8 cellular contexts compared by ENCODE assay signal in genomic region chr17:37527249-37527851, GRCh38. TPM values are rescaled to one million over a fixed set of nuclear protein-coding genes. Genes with fewer than 3 reads are reported as not detected.
DNase-seq lines count a peak whose midpoint lies in the region; ATAC-seq and TF ChIP-seq lines count a peak whose summit lies in the region.

No MANE protein-coding gene starts in this region.

- CTCF ChIA-PET in HEK293T (lab: Yijun Ruan, JAX): interaction anchor here (1.0 kb wide), 2 partner anchors 9 to 289 kb away, joined by 3 to 5 read pairs; no protein-coding TSS in a partner anchor

- H3K9me3 Mint-ChIP-seq in central memory CD8-positive, alpha-beta T cell: no peaks in the 10 kb centered on the region

- H3K4me3 ChIP-seq in OCI-LY3 (ENCODE audit: low read length) (no peak overlapping the region), lower lobe of right lung (no peak overlapping the region), suprapubic skin (no peak overlapping the region)

- peaks cover 47% of the 10 kb centered on the region for H3K36me3 Mint-ChIP-seq in central memory CD8-positive, alpha-beta T cell (ENCODE audit: insufficient read depth)

- H3K4me1 Mint-ChIP-seq in central memory CD8-positive, alpha-beta T cell: peaks cover 18% of the 10 kb centered on the region

- no peak overlapping the region for H3K4me3 Mint-ChIP-seq in central memory CD8-positive, alpha-beta T cell

- H3K27ac Mint-ChIP-seq in central memory CD8-positive, alpha-beta T cell (ENCODE audit: low read depth): peak overlapping the region; percentile 38

- intact Hi-C loops in lower lobe of right lung (cut with DNase I): no loop called here

- DNase-seq in NCI-H2107 treated with DMSO at 0.1 percent for 48 hours (lab: John Stamatoyannopoulos, UW; ENCODE audit: unreplicated experiment) (peak; percentile 73), NCI-H2107 (lab: John Stamatoyannopoulos, UW) (no peak), HEK293T (ENCODE audit: extremely low spot score) (peak; percentile 45), lower lobe of right lung (no peak), suprapubic skin (ENCODE audit: low spot score in 2 of 2) (no peak)
- no peak for DNase-seq in central memory CD8-positive, alpha-beta T cell (ENCODE audit: low spot score in 2 of 2)
- DNase-seq in stimulated activated CD8-positive, alpha-beta memory T cell treated with anti-CD3 and anti-CD28 coated beads, Interleukin-4, amount 100 ng/mL, for 48 hours: no peak

- TF ChIP-seq CTCF in OCI-LY3 (IDR thresholded peaks at IDR 0.05; ENCODE audit: low read depth, low read length) (peak; percentile 64), lower lobe of right lung (IDR thresholded peaks at IDR 0.05) (peak; percentile 47), suprapubic skin (IDR thresholded peaks at IDR 0.05) (peak in 1 of 2 donors; percentile 57)

- H3K36me3 ChIP-seq in OCI-LY3 (replicated peaks; ENCODE audit: low read depth, low read length) (peaks cover 20% of the 10 kb centered on the region), lower lobe of right lung (peaks cover 90% of the 10 kb centered on the region), suprapubic skin (peaks cover 79% of the 10 kb centered on the region)

- ATAC-seq in central memory CD8-positive, alpha-beta T cell (replicated peaks; ENCODE audit: extremely low read depth, poor library complexity, severe bottlenecking): no peak
- peak in 1 of 2 donors; percentile 46 for ATAC-seq in lower lobe of right lung

- no peaks in the 10 kb centered on the region for H3K27me3 Mint-ChIP-seq in central memory CD8-positive, alpha-beta T cell

- no peak overlapping the region for H3K27ac ChIP-seq in OCI-LY3 (ENCODE audit: low read length)
- no peak overlapping the region for H3K27ac ChIP-seq in lower lobe of right lung
- no peak overlapping the region for H3K27ac ChIP-seq in suprapubic skin

- no peaks in the 10 kb centered on the region for H4K20me1 ChIP-seq in OCI-LY3 (ENCODE audit: insufficient read depth, low read length)

- TF ChIP-seq POLR2A in suprapubic skin (IDR thresholded peaks at IDR 0.05): no peak

- H3K27me3 ChIP-seq in OCI-LY3 (ENCODE audit: low read depth, low read length) (no peaks in the 10 kb centered on the region), lower lobe of right lung (ENCODE audit: low read depth) (no peaks in the 10 kb centered on the region), suprapubic skin (no peaks in the 10 kb centered on the region)

- no peak overlapping the region for H3K4me2 ChIP-seq in OCI-LY3 (ENCODE audit: low read length)

- H3K9ac ChIP-seq in OCI-LY3 (ENCODE audit: low read length): no peak overlapping the region

- POLR2A ChIA-PET in HEK293T (lab: Yijun Ruan, JAX): no interaction called here

- H3K79me2 ChIP-seq in OCI-LY3 (ENCODE audit: low read length): no peaks in the 10 kb centered on the region

- 65% methylated on average over 5 of the region's 5 CpGs for WGBS in suprapubic skin

- no peak overlapping the region for H2AFZ ChIP-seq in OCI-LY3 (ENCODE audit: low read depth, low read length)

- TF ChIP-seq EP300 in suprapubic skin (IDR thresholded peaks at IDR 0.05): no peak

- H3K9me3 ChIP-seq in OCI-LY3 (ENCODE audit: insufficient read depth, low read length) (no peaks in the 10 kb centered on the region), lower lobe of right lung (no peaks in the 10 kb centered on the region), suprapubic skin (no peaks in the 10 kb centered on the region)

- H3K4me1 ChIP-seq in OCI-LY3 (ENCODE audit: low read length): no peaks in the 10 kb centered on the region
- H3K4me1 ChIP-seq in lower lobe of right lung: no peaks in the 10 kb centered on the region
- H3K4me1 ChIP-seq in suprapubic skin: no peaks in the 10 kb centered on the region

TF ChIP-seq in HEK293T, 16 proteins besides CTCF, POLR2A, EP300 and RAD21:
- TF ChIP-seq ELF4 (IDR thresholded peaks at IDR 0.05) (no peak), TARDBP (IDR thresholded peaks at IDR 0.05) (no peak), NFRKB (IDR thresholded peaks at IDR 0.05) (no peak), SUZ12 (IDR thresholded peaks at IDR 0.05) (no peak)

RNA-seq across cellular contexts. Expression of gene DUSP14, which starts 37.7 kb away (rescaled TPM):
- total RNA-seq in lower lobe of right lung (7.7 TPM), suprapubic skin (100 to 1,000 TPM in 1 of 4 donors, 10 to 100 TPM in 3; 31.4 to 107 (median 68.5) TPM)

Comparison
In these comparisons a context has a peak if more than half of its experiments do, and no peak if none do; other contexts are left out.
1. DNase-seq: peak in NCI-H2107 treated with DMSO at 0.1 percent for 48 hours (single experiment) and HEK293T (single experiment); none in NCI-H2107 (single experiment), central memory CD8-positive, alpha-beta T cell (0 of 2), lower lobe of right lung (single experiment), suprapubic skin (0 of 2) and stimulated activated CD8-positive, alpha-beta memory T cell treated with anti-CD3 and anti-CD28 coated beads, Interleukin-4, amount 100 ng/mL, for 48 hours (single experiment).